ENCODE assay signal across 8 cellular contexts in the genomic region with DNA sequence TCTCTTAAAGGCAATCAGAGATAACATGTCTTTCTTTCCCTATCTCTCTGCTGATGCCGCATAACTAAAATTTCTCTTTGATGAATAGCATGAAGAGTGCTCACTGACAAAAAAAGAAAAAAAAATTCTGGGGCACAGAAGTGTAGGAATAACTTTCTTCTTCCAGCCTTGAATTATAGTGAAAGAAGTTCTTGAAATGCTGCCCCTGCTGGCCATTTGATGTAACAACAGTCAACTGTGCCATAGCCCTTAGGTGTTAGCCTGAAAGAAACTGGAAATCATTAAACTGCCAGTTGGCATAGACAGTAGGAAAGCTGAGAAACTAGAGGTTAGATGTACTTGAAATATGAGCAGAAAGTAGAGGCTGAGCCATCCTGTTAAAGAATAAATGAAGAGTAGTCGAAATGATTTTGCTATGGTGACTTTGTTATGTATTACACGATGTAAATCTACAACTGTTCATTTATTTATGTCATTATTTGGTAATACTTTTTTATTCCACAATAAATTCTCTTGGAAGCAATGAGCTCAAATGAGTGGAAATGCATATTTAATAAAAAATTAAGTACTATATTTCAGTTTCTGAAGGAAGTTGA. TPM values are rescaled to one million over a fixed set of nuclear protein-coding genes. Genes with fewer than 3 reads are reported as not detected.
A peak's percentile ranks its signal among the peaks of the same experiment; 100 is the strongest.
DNase-seq lines count a peak whose midpoint lies in the region; ATAC-seq and TF ChIP-seq lines count a peak whose summit lies in the region.

No MANE protein-coding gene starts in this region.

- intact Hi-C loops in natural killer cell (cut with micrococcal nuclease) (no loop called here), psoas muscle (cut with DNase I) (no loop called here)
- intact Hi-C loops in activated CD4-positive, alpha-beta T cell treated with anti-CD3 and anti-CD28 coated beads, Interleukin-2, amount 10 ng/mL, durations not matched to agents 24 days and 14 days (cut with micrococcal nuclease) = no loop called here

- H3K4me1 Mint-ChIP-seq in natural killer cell = no peaks in the 10 kb centered on the region
- no peaks in the 10 kb centered on the region for H3K4me1 Mint-ChIP-seq in natural killer cell treated with Interleukin-12 subunit alpha and Interleukin-12 subunit beta and Interleukin-15 and Interleukin-18, amount 100 ng/mL, for 72 hours (ENCODE audit: low read depth in 2 of 2)
- H3K4me1 Mint-ChIP-seq in activated CD4-positive, alpha-beta T cell treated with anti-CD3 and anti-CD28 coated beads, Interleukin-2, amount 10 ng/mL, durations not matched to agents 24 days and 14 days = no peaks in the 10 kb centered on the region

- DNase-seq in natural killer cell = no peak
- DNase-seq in natural killer cell treated with Interleukin-12 subunit alpha and Interleukin-12 subunit beta and Interleukin-15 and Interleukin-18, amount 100 ng/mL, for 72 hours (ENCODE audit: low spot score) = no peak
- peak; percentile 74 for DNase-seq in Karpas-422
- peak; percentile 76 for DNase-seq in activated CD4-positive, alpha-beta T cell treated with anti-CD3 and anti-CD28 coated beads, Interleukin-2, amount 10 ng/mL, durations not matched to agents 24 days and 14 days
- DNase-seq in foreskin fibroblast = peak; percentile 23 to 67
- no peak for DNase-seq in psoas muscle
- DNase-seq in NK-92 treated with Interleukin-12 subunit alpha and Interleukin-12 subunit beta, amount 100 ng/mL, for 24 hours (lab: John Stamatoyannopoulos, UW) = no peak

- no peak overlapping the region for H2AFZ ChIP-seq in Karpas-422 (ENCODE audit: low read length)

- H3K79me2 ChIP-seq in Karpas-422 (ENCODE audit: low read length) = no peaks in the 10 kb centered on the region

- H3K9me2 ChIP-seq in Karpas-422 (replicated peaks; ENCODE audit: insufficient read depth, low read length) = no peaks in the 10 kb centered on the region

- H3K36me3 ChIP-seq in Karpas-422 (ENCODE audit: insufficient read depth, low read length) (no peaks in the 10 kb centered on the region), psoas muscle (ENCODE audit: insufficient read depth in 1 of 2, low read depth in 1 of 2) (no peaks in the 10 kb centered on the region)

- peaks cover 0 to 16% of the 10 kb centered on the region in 2 donors for H3K27me3 Mint-ChIP-seq in natural killer cell (ENCODE audit: low read depth in 2 of 2)
- H3K27me3 Mint-ChIP-seq in natural killer cell treated with Interleukin-12 subunit alpha and Interleukin-12 subunit beta and Interleukin-15 and Interleukin-18, amount 100 ng/mL, for 72 hours = peaks cover 10 to 26% of the 10 kb centered on the region in 2 donors
- peaks cover 2% of the 10 kb centered on the region for H3K27me3 Mint-ChIP-seq in activated CD4-positive, alpha-beta T cell treated with anti-CD3 and anti-CD28 coated beads, Interleukin-2, amount 10 ng/mL, durations not matched to agents 24 days and 14 days

- H3K36me3 Mint-ChIP-seq in natural killer cell = no peaks in the 10 kb centered on the region
- no peaks in the 10 kb centered on the region for H3K36me3 Mint-ChIP-seq in natural killer cell treated with Interleukin-12 subunit alpha and Interleukin-12 subunit beta and Interleukin-15 and Interleukin-18, amount 100 ng/mL, for 72 hours
- no peaks in the 10 kb centered on the region for H3K36me3 Mint-ChIP-seq in activated CD4-positive, alpha-beta T cell treated with anti-CD3 and anti-CD28 coated beads, Interleukin-2, amount 10 ng/mL, durations not matched to agents 24 days and 14 days (ENCODE audit: low read depth)

- no peak overlapping the region for H3K4me3 Mint-ChIP-seq in natural killer cell
- no peak overlapping the region for H3K4me3 Mint-ChIP-seq in natural killer cell treated with Interleukin-12 subunit alpha and Interleukin-12 subunit beta and Interleukin-15 and Interleukin-18, amount 100 ng/mL, for 72 hours
- no peak overlapping the region for H3K4me3 Mint-ChIP-seq in activated CD4-positive, alpha-beta T cell treated with anti-CD3 and anti-CD28 coated beads, Interleukin-2, amount 10 ng/mL, durations not matched to agents 24 days and 14 days

- H3K27me3 ChIP-seq in Karpas-422 (ENCODE audit: low read length) (no peaks in the 10 kb centered on the region), psoas muscle (ENCODE audit: insufficient read depth in 3 of 3, low read length in 2 of 3) (no peaks in the 10 kb centered on the region)

- no peak overlapping the region for H3K9ac ChIP-seq in Karpas-422 (ENCODE audit: low read length)

- WGBS in psoas muscle, 3 donors = 23 to 57% (median 42%) methylated on average over 3 of the region's 3 CpGs

- H4K20me1 ChIP-seq in Karpas-422 (ENCODE audit: insufficient read depth, low read depth, low read length) = no peaks in the 10 kb centered on the region

- H3K27ac ChIP-seq in Karpas-422 (ENCODE audit: low read length) (no peak overlapping the region), psoas muscle (no peak overlapping the region)

- no peak overlapping the region for H3K27ac Mint-ChIP-seq in natural killer cell
- H3K27ac Mint-ChIP-seq in natural killer cell treated with Interleukin-12 subunit alpha and Interleukin-12 subunit beta and Interleukin-15 and Interleukin-18, amount 100 ng/mL, for 72 hours = no peak overlapping the region
- no peak overlapping the region for H3K27ac Mint-ChIP-seq in activated CD4-positive, alpha-beta T cell treated with anti-CD3 and anti-CD28 coated beads, Interleukin-2, amount 10 ng/mL, durations not matched to agents 24 days and 14 days

- TF ChIP-seq CTCF in natural killer cell (IDR thresholded peaks at IDR 0.05) (peak; percentile 85), foreskin fibroblast (IDR thresholded peaks at IDR 0.05; ENCODE audit: low read depth, low read length) (peak; percentile 72), psoas muscle (IDR thresholded peaks at IDR 0.05) (peak; percentile 74)

- H3K4me1 ChIP-seq in Karpas-422 (ENCODE audit: low read length) (no peaks in the 10 kb centered on the region), psoas muscle (no peaks in the 10 kb centered on the region)

- H3K9me3 ChIP-seq in Karpas-422 (ENCODE audit: low read length) (no peaks in the 10 kb centered on the region), psoas muscle (no peaks in the 10 kb centered on the region)

- no peaks in the 10 kb centered on the region for H3K9me3 Mint-ChIP-seq in natural killer cell
- H3K9me3 Mint-ChIP-seq in natural killer cell treated with Interleukin-12 subunit alpha and Interleukin-12 subunit beta and Interleukin-15 and Interleukin-18, amount 100 ng/mL, for 72 hours = no peaks in the 10 kb centered on the region
- H3K9me3 Mint-ChIP-seq in activated CD4-positive, alpha-beta T cell treated with anti-CD3 and anti-CD28 coated beads, Interleukin-2, amount 10 ng/mL, durations not matched to agents 24 days and 14 days = no peaks in the 10 kb centered on the region

- H3K4me3 ChIP-seq in Karpas-422 (ENCODE audit: low read length) (no peak overlapping the region), foreskin fibroblast (ENCODE audit: low read depth in 1 of 2, low read length in 2 of 2) (no peak overlapping the region), psoas muscle (no peak overlapping the region)

- ATAC-seq in natural killer cell (peak in 1 of 3 donors; percentile 61), psoas muscle (no peak), GM18858 (IDR thresholded peaks at IDR 0.05; ENCODE audit: unreplicated experiment) (no peak)
- ATAC-seq in natural killer cell treated with Interleukin-12 subunit alpha and Interleukin-12 subunit beta and Interleukin-15 and Interleukin-18, amount 100 ng/mL, for 72 hours = no peak

- no peak overlapping the region for H3K4me2 ChIP-seq in Karpas-422 (ENCODE audit: low read depth, low read length, poor library complexity, severe bottlenecking)

RNA-seq across cellular contexts. Expression of a gene that starts 48.3 kb away (rescaled TPM):
- total RNA-seq in natural killer cell = 1 to 10 TPM in 2 of 3 donors, under 1 TPM in 1; 0.99 to 2.3 (median 1.6) TPM
- total RNA-seq in natural killer cell treated with Interleukin-12 subunit alpha and Interleukin-12 subunit beta and Interleukin-15 and Interleukin-18, amount 100 ng/mL, for 72 hours = under 1 TPM; 0.24 to 0.47 TPM
- not detected in 2 replicates for total RNA-seq in Karpas-422 (2014; rRNA removed; shearing (Covaris generic); ENCODE audit: low replicate concordance)
- 1.7 TPM in 2 replicates for total RNA-seq in activated CD4-positive, alpha-beta T cell treated with anti-CD3 and anti-CD28 coated beads, Interleukin-2, amount 10 ng/mL, durations not matched to agents 24 days and 14 days
- 10 to 100 TPM in 1 of 4 donors, 1 to 10 TPM in 3; 3.9 to 10.5 (median 5.9) TPM for total RNA-seq in psoas muscle
- 1 to 10 TPM; 4.4 to 6.5 (median 4.5) TPM for polyA plus RNA-seq in psoas muscle

Comparison
In these comparisons a context has a peak if more than half of its experiments do, and no peak if none do; other contexts are left out.
1. DNase-seq: peak in Karpas-422 (single experiment), activated CD4-positive, alpha-beta T cell treated with anti-CD3 and anti-CD28 coated beads, Interleukin-2, amount 10 ng/mL, durations not matched to agents 24 days and 14 days (single experiment) and foreskin fibroblast (2 of 2); none in natural killer cell (single experiment), natural killer cell treated with Interleukin-12 subunit alpha and Interleukin-12 subunit beta and Interleukin-15 and Interleukin-18, amount 100 ng/mL, for 72 hours (single experiment), psoas muscle (0 of 2) and NK-92 treated with Interleukin-12 subunit alpha and Interleukin-12 subunit beta, amount 100 ng/mL, for 24 hours (single experiment).
2. Peak in every context shown above with its lines, with median percentiles within 50 percentile points of each other: CTCF ChIP-seq.